Comparison of ENCODE assay signal across 9 cellular contexts in the genomic region with DNA sequence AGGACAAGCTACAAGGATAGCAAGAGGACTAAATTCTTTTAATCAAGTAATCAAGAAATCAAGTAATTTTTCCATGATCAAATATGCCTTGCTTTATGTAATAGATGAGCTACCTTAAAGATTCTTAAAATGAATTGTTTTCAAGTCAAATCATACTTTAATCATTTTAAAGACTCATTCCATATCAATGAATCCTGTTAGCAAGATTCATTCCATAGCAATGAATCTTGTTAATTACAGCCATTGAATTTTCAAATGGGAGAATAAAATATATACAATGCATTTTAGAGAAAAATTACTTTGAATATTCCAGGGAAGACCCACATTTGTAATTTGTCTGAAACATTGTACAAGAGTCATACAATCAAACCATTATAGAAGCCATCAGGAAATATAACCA.
"Had no signal": no experiment of that assay in that cellular context is flagged by ENCODE, and none has a peak within 500 bp of the region (broad histone marks: within the 10 kb centered on the region; RNA-seq: fewer than 3 reads in every experiment).

No MANE protein-coding gene starts in this region.

- H3K9ac ChIP-seq: GM23248 had no signal

- H3K36me3 ChIP-seq: HAP-1 had no signal

- H3K9me3 ChIP-seq: HAP-1 had no signal

- DNase-seq: GM23248, GOT3, H7, HFFc6, IMR-90 had no signal

- H3K27ac ChIP-seq: GM23248 had no signal

- H2AFZ ChIP-seq: GM23248 had no signal

- FAIRE-seq: HTR-8/SVneo, K562 had no signal

- H3K4me1 ChIP-seq: HAP-1 had no signal

- ATAC-seq: HCT116, K562 had no signal

- H3K4me3 ChIP-seq: GM23248, HAP-1, K562 had no signal
